ENCODE assay signal across 8 cellular contexts in the genomic region with DNA sequence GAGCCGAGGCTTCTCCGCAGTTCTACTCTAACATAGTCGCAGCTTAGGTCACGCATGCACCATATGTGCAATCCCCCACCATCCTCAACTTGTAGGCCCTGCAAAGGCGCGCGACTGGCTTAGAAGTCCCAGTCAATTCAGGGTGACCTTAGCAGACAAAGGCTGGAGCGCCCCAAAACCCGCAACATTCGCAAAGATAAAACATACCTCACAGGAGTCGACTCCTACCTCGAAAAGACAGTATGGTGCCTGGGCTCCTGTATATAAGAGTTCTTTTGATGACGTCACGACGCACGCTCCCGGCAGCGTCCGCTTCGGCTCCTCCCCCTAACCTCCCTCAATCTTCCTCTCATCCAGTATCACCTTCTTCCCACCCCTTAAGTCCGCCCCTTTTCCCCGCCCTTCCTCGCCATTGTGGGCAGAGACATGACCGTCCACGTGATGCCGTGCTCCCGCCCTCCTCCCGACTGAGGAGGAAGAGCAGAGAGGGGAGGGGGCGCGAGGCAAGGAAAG. TPM values are rescaled to one million over a fixed set of nuclear protein-coding genes. Genes with fewer than 3 reads are reported as not detected.
DNase-seq lines count a peak whose midpoint lies in the region; ATAC-seq and TF ChIP-seq lines count a peak whose summit lies in the region.

TSS of gene GAS5 (minus strand) at position 237 of the 513 bp plus-strand sequence.

- no peaks in the 10 kb centered on the region for H3K27me3 ChIP-seq in kidney epithelial cell (ENCODE audit: control insufficient read depth, insufficient read depth, low read length)

- ATAC-seq in GM19025 (IDR thresholded peaks at IDR 0.05; ENCODE audit: low read depth, unreplicated experiment) (peak; percentile 61), HG03342 (IDR thresholded peaks at IDR 0.05; ENCODE audit: unreplicated experiment) (peak; percentile 63)

- TF ChIP-seq CTCF in AG09319 (IDR thresholded peaks at IDR 0.05; ENCODE audit: low read depth, low read length) = no peak
- no peak for TF ChIP-seq CTCF in choroid plexus epithelial cell (conservative IDR thresholded peaks at IDR 0.05; ENCODE audit: low read depth, low read length)
- no peak for TF ChIP-seq CTCF in kidney epithelial cell (IDR thresholded peaks at IDR 0.05; ENCODE audit: insufficient read depth, low read length, poor library complexity, severe bottlenecking)

- H3K4me3 ChIP-seq in choroid plexus epithelial cell (ENCODE audit: low read depth, low read length) (peak within 1 kb of the TSS; percentile 87), kidney epithelial cell (ENCODE audit: low read depth, low read length) (peak within 1 kb of the TSS; percentile 75)

- H3K36me3 ChIP-seq in kidney epithelial cell (ENCODE audit: control insufficient read depth, insufficient read depth, low read length) = peaks cover 6% of the 10 kb centered on the region

- DNase-seq in AG09319 (ENCODE audit: extremely low read depth, low read depth) (peak; percentile 99), NCI-H460 (ENCODE audit: extremely low read depth, low read depth) (peak; percentile 100), choroid plexus epithelial cell (ENCODE audit: low read depth) (peak; percentile 100), kidney epithelial cell (ENCODE audit: low read depth) (peak; percentile 97)
- peak; percentile 97 for DNase-seq in activated CD4-positive, CD25-positive, alpha-beta regulatory T cell treated with anti-CD3 and anti-CD28 coated beads, Interleukin-2, amount 50 U/mL, for 72 hours
- peak; percentile 100 for DNase-seq in stimulated activated CD4-positive, alpha-beta T cell treated with anti-CD3 and anti-CD28 coated beads, Interleukin-15, amount 100 ng/mL, for 48 hours (ENCODE audit: low read depth in 2 of 2)

RNA-seq across cellular contexts. Expression of gene GAS5, which starts in this region (rescaled TPM):
- 2,815 and 2,952 TPM in 2 replicates for total RNA-seq in NCI-H460 (2014; rRNA removed; shearing (Covaris generic))
- polyA plus RNA-seq in NCI-H460 (2014; cell fraction: nucleus; rRNA removed) = 3,680 and 3,921 TPM in 2 replicates
- total RNA-seq in kidney epithelial cell = 2,249 and 2,308 TPM in 2 replicates

Comparison
In these comparisons a context has a peak if more than half of its experiments do, and no peak if none do; other contexts are left out.
1. Peak in every context shown above with its lines: DNase-seq, ATAC-seq and H3K4me3 ChIP-seq.